28 cellular contexts compared by ENCODE assay signal in genomic region chr1:20836230-20836629, GRCh38. TPM values are rescaled to one million over a fixed set of nuclear protein-coding genes. Genes with fewer than 3 reads are reported as not detected.
DNase-seq lines count a peak whose midpoint lies in the region; ATAC-seq, FAIRE-seq and TF ChIP-seq lines count a peak whose summit lies in the region.
"Had no signal": no experiment of that assay in that cellular context is flagged by ENCODE, and none has a peak within 500 bp of the region (broad histone marks: within the 10 kb centered on the region; RNA-seq: fewer than 3 reads in every experiment).

No MANE protein-coding gene starts in this region.

- H3K23me2 ChIP-seq in H1 (ENCODE audit: low read depth, low read length) = no peaks in the 10 kb centered on the region

- H2AK5ac ChIP-seq in H1 (ENCODE audit: low read depth, low read length) = no peak overlapping the region

- no peaks in the 10 kb centered on the region for H3K27me3 ChIP-seq in H1 (replicated peaks in 1 of 4; ENCODE audit: control insufficient read depth in 3 of 4, extremely low read depth in 1 of 4, insufficient read depth in 3 of 4, low read length in 3 of 4)
- H3K27me3 ChIP-seq: BLaER1 treated with 17β-estradiol and CSF1 and Interleukin-3, amounts not matched to agents 10 nM and 100 nM had no signal

- H4K8ac ChIP-seq in H1 (ENCODE audit: extremely low read depth, insufficient read depth, low read length) = no peak overlapping the region

- TF ChIP-seq EP300 in H1 (IDR thresholded peaks at IDR 0.05; ENCODE audit: borderline replicate concordance in 1 of 2, low read depth in 2 of 2, low read length in 2 of 2) = no peak

- WGBS in H1 (ENCODE audit: extremely low coverage in 1 of 2, insufficient coverage in 1 of 2, insufficient read length in 1 of 2, insufficient replicate concordance in 2 of 2, low coverage in 1 of 2, low lambda C conversion rate in 2 of 2, missing lambda C conversion rate in 1 of 2), 2 experiments = 99% methylated on average over 4 of the region's 4 CpGs; no CpG with 5 or more reads in 1 of the 2 experiments

- H2BK15ac ChIP-seq in H1 (ENCODE audit: low read length) = no peak overlapping the region

- no peaks in the 10 kb centered on the region for H3K79me2 ChIP-seq in H1 (ENCODE audit: control insufficient read depth in 1 of 2, insufficient read depth in 2 of 2, low read length in 2 of 2)

- intact Hi-C loops in activated naive CD4-positive, alpha-beta T cell treated with anti-CD3 and anti-CD28 coated beads for 36 hours (cut with micrococcal nuclease) = no loop called here

- H3K27ac Mint-ChIP-seq in activated naive CD4-positive, alpha-beta T cell treated with anti-CD3 and anti-CD28 coated beads, Interleukin-2, amount 50 U/mL, for 24 hours = peak overlapping the region; percentile 55
- H3K27ac Mint-ChIP-seq in activated naive CD4-positive, alpha-beta T cell treated with anti-CD3 and anti-CD28 coated beads for 36 hours = no peak overlapping the region
- H3K27ac Mint-ChIP-seq in WTC11 = no peak overlapping the region
- H3K27ac Mint-ChIP-seq: B cell; CD4-positive, alpha-beta T cell; CD8-positive, alpha-beta T cell had no signal

- POLR2A ChIA-PET in HEK293 (lab: Yijun Ruan, JAX) = no interaction called here
- POLR2A ChIA-PET in WTC11 (lab: Charles Lee) = no interaction called here
- POLR2A ChIA-PET in H1 (lab: Charles Lee; ENCODE audit: partially characterized antibody) = interaction anchor here (1.3 kb wide), 1 partner anchor 49 kb away, joined by 3 read pairs; the partner anchor contains the start of gene HP1BP3

- H2AFZ ChIP-seq in H1 (ENCODE audit: low read length) = no peak overlapping the region

- H3K36me3 ChIP-seq in HEK293 (ENCODE audit: control insufficient read depth in 2 of 2, insufficient read depth in 1 of 2, low read length in 2 of 2) (peaks cover 4 to 58% of the 10 kb centered on the region in 2 experiments; a peak in 2 of 3 replicates), H1 (ENCODE audit: control insufficient read depth in 2 of 4, insufficient read depth in 4 of 4, low read length in 3 of 4) (peaks cover 0 to 12% (median 0%) of the 10 kb centered on the region in 4 experiments; a peak in 1 of 8 replicates)

- H3K4me1 ChIP-seq in HEK293 (ENCODE audit: control insufficient read depth, insufficient read depth, low read length) (no peaks in the 10 kb centered on the region), H1 (replicated peaks in 1 of 4; ENCODE audit: control insufficient read depth in 3 of 4, insufficient read depth in 4 of 4, low read length in 3 of 4) (no peaks in the 10 kb centered on the region)
- H3K4me1 ChIP-seq: Caco-2 had no signal

- DNase-seq in activated naive CD4-positive, alpha-beta T cell treated with anti-CD3 and anti-CD28 coated beads for 36 hours = no peak
- DNase-seq in WTC11 (ENCODE audit: low spot score) (no peak), H1 (ENCODE audit: low read depth in 1 of 2, low spot score in 2 of 2) (no peak), glomerular visceral epithelial cell (ENCODE audit: extremely low spot score) (no peak), DMS114 treated with DMSO at 0.1 percent for 48 hours (lab: John Stamatoyannopoulos, UW; ENCODE audit: unreplicated experiment) (no peak), pons (ENCODE audit: low spot score) (no peak)
- DNase-seq: AML-193; Caco-2; Calu3; CD4-positive, alpha-beta T cell; CD8-positive, alpha-beta T cell; DMS153; DMS53; DMS79; DND-41; EL; GDM1 had no signal

- no peak overlapping the region for H4K5ac ChIP-seq in H1 (ENCODE audit: insufficient read length, low read depth, low read length)

- no peak for FAIRE-seq in H1 (lab: Jason Lieb, UNC)
- FAIRE-seq: A549, D721Med, GM12878, GM12892, GM18507 had no signal

- H3K27ac ChIP-seq in HEK293 (ENCODE audit: extremely low read depth, low read depth, low read length) = no peak overlapping the region
- H3K27ac ChIP-seq in H1 (ENCODE audit: low read depth, low read length) = no peak overlapping the region
- H3K27ac ChIP-seq: 22Rv1; BLaER1 treated with 17β-estradiol and CSF1 and Interleukin-3, amounts not matched to agents 10 nM and 100 nM; C4-2B had no signal

- no peak overlapping the region for H3K4ac ChIP-seq in H1 (replicated peaks; ENCODE audit: insufficient read length, low read depth, low read length)

- H3K9me3 Mint-ChIP-seq in activated naive CD4-positive, alpha-beta T cell treated with anti-CD3 and anti-CD28 coated beads, Interleukin-2, amount 50 U/mL, for 24 hours = peaks cover 4% of the 10 kb centered on the region
- H3K9me3 Mint-ChIP-seq in activated naive CD4-positive, alpha-beta T cell treated with anti-CD3 and anti-CD28 coated beads for 36 hours = no peaks in the 10 kb centered on the region
- H3K9me3 Mint-ChIP-seq in WTC11 = 0 out of 2 replicates have a peak, but pooled peaks cover 5% of the 10 kb centered on the region
- H3K9me3 Mint-ChIP-seq: CD4-positive, alpha-beta T cell; CD8-positive, alpha-beta T cell had no signal

- TF ChIP-seq CTCF in HEK293 (tag by site-specific recombination; IDR thresholded peaks at IDR 0.05) (no peak), WTC11 (IDR thresholded peaks at IDR 0.05) (no peak), H1 (IDR thresholded peaks at IDR 0.05; ENCODE audit: control extremely low read depth in 1 of 3, insufficient read depth in 1 of 3, low read depth in 1 of 3, low read length in 3 of 3) (no peak)

- H3K9ac ChIP-seq in H1 (replicated peaks in 1 of 4; ENCODE audit: extremely low read depth in 1 of 4, low read depth in 3 of 4, low read length in 3 of 4) = no peak overlapping the region
- H3K9ac ChIP-seq: BLaER1 treated with 17β-estradiol and CSF1 and Interleukin-3, amounts not matched to agents 10 nM and 100 nM had no signal

- no peak overlapping the region for H2BK5ac ChIP-seq in H1 (ENCODE audit: low read depth, low read length)

- no peak overlapping the region for H3K14ac ChIP-seq in H1 (ENCODE audit: insufficient read length)

- CTCF ChIA-PET in activated naive CD4-positive, alpha-beta T cell treated with anti-CD3 and anti-CD28 coated beads for 36 hours (lab: Charles Lee) = no interaction called here
- CTCF ChIA-PET in HEK293 (lab: Yijun Ruan, JAX) = interaction anchor here (1.7 kb wide), 1 partner anchor 359 kb away, joined by 6 read pairs; no protein-coding TSS in a partner anchor
- CTCF ChIA-PET in WTC11 (lab: Charles Lee) = no interaction called here
- CTCF ChIA-PET in H1 (lab: Charles Lee; ENCODE audit: partially characterized antibody) = no interaction called here

- H4K20me1 ChIP-seq in H1 (replicated peaks in 1 of 2; ENCODE audit: control insufficient read depth in 1 of 2, insufficient read depth in 2 of 2, low read length in 2 of 2) = no peaks in the 10 kb centered on the region
- H4K20me1 ChIP-seq: BLaER1 treated with 17β-estradiol and CSF1 and Interleukin-3, amounts not matched to agents 10 nM and 100 nM had no signal

- H3K4me3 Mint-ChIP-seq in activated naive CD4-positive, alpha-beta T cell treated with anti-CD3 and anti-CD28 coated beads, Interleukin-2, amount 50 U/mL, for 24 hours = no peak overlapping the region
- no peak overlapping the region for H3K4me3 Mint-ChIP-seq in activated naive CD4-positive, alpha-beta T cell treated with anti-CD3 and anti-CD28 coated beads for 36 hours
- no peak overlapping the region for H3K4me3 Mint-ChIP-seq in WTC11
- H3K4me3 Mint-ChIP-seq: B cell; CD4-positive, alpha-beta T cell; CD8-positive, alpha-beta T cell had no signal

- no peak overlapping the region for H4K91ac ChIP-seq in H1 (replicated peaks; ENCODE audit: insufficient read length, low read length)

- H3K27me3 Mint-ChIP-seq in activated naive CD4-positive, alpha-beta T cell treated with anti-CD3 and anti-CD28 coated beads, Interleukin-2, amount 50 U/mL, for 24 hours = no peaks in the 10 kb centered on the region
- H3K27me3 Mint-ChIP-seq in activated naive CD4-positive, alpha-beta T cell treated with anti-CD3 and anti-CD28 coated beads for 36 hours (ENCODE audit: low read depth) = no peaks in the 10 kb centered on the region
- H3K27me3 Mint-ChIP-seq in WTC11 (ENCODE audit: low read depth) = no peaks in the 10 kb centered on the region
- H3K27me3 Mint-ChIP-seq: B cell; CD4-positive, alpha-beta T cell had no signal

- H3K18ac ChIP-seq in H1 (ENCODE audit: extremely low read depth, low read length) = no peak overlapping the region

- H3K79me1 ChIP-seq in H1 (ENCODE audit: low read depth, low read length) = no peaks in the 10 kb centered on the region

- peaks cover 23% of the 10 kb centered on the region for H3K36me3 Mint-ChIP-seq in activated naive CD4-positive, alpha-beta T cell treated with anti-CD3 and anti-CD28 coated beads, Interleukin-2, amount 50 U/mL, for 24 hours
- peaks cover 23% of the 10 kb centered on the region for H3K36me3 Mint-ChIP-seq in activated naive CD4-positive, alpha-beta T cell treated with anti-CD3 and anti-CD28 coated beads for 36 hours (ENCODE audit: low read depth)
- H3K36me3 Mint-ChIP-seq in WTC11 = peaks cover 40% of the 10 kb centered on the region

- no peak overlapping the region for H2BK20ac ChIP-seq in H1 (ENCODE audit: low read length)

- TF ChIP-seq POLR2A in H1 (IDR thresholded peaks at IDR 0.05; ENCODE audit: control extremely low read depth in 1 of 2, low read depth in 2 of 2, low read length in 2 of 2) = no peak

- no peak overlapping the region for H2BK12ac ChIP-seq in H1 (ENCODE audit: low read depth, low read length)

- H3K23ac ChIP-seq in H1 (ENCODE audit: insufficient read length) = no peak overlapping the region

- TF ChIP-seq RAD21 in H1 (IDR thresholded peaks at IDR 0.05 in 1 of 2, conservative IDR thresholded peaks at IDR 0.05 in 1 of 2; ENCODE audit: low read depth in 2 of 2, low read length in 2 of 2) = no peak

- no peak overlapping the region for H3K56ac ChIP-seq in H1 (replicated peaks; ENCODE audit: insufficient read length, low read depth, low read length)

- no peak overlapping the region for H3K4me2 ChIP-seq in H1 (ENCODE audit: insufficient read depth in 1 of 2, low read depth in 2 of 2, low read length in 2 of 2)
- H3K4me2 ChIP-seq: A549; BLaER1 treated with 17β-estradiol and CSF1 and Interleukin-3, amounts not matched to agents 10 nM and 100 nM had no signal

- no peak for ATAC-seq in WTC11
- ATAC-seq: A549; CD8-positive, alpha-beta T cell; GM12878 had no signal

- H3K4me3 ChIP-seq in HEK293 (ENCODE audit: low read depth, low read length) (no peak overlapping the region), H1 (ENCODE audit: extremely low read depth in 1 of 4, insufficient read depth in 2 of 4, low read depth in 3 of 4, low read length in 4 of 4) (no peak overlapping the region)
- H3K4me3 ChIP-seq: A549; BLaER1 treated with 17β-estradiol and CSF1 and Interleukin-3, amounts not matched to agents 10 nM and 100 nM; GM12878 had no signal

- H2BK120ac ChIP-seq in H1 (replicated peaks; ENCODE audit: low read depth, low read length) = no peak overlapping the region

- H3K9me3 ChIP-seq in HEK293 (ENCODE audit: control insufficient read depth, insufficient read depth, low read depth, low read length) (no peaks in the 10 kb centered on the region), H1 (ENCODE audit: insufficient read depth in 2 of 2, low read depth in 1 of 2, low read length in 1 of 2) (no peaks in the 10 kb centered on the region)
- H3K9me3 ChIP-seq: Caco-2 had no signal

- H3K4me1 Mint-ChIP-seq in activated naive CD4-positive, alpha-beta T cell treated with anti-CD3 and anti-CD28 coated beads, Interleukin-2, amount 50 U/mL, for 24 hours = no peaks in the 10 kb centered on the region
- H3K4me1 Mint-ChIP-seq in activated naive CD4-positive, alpha-beta T cell treated with anti-CD3 and anti-CD28 coated beads for 36 hours (ENCODE audit: low read depth) = no peaks in the 10 kb centered on the region
- H3K4me1 Mint-ChIP-seq in WTC11 = no peaks in the 10 kb centered on the region
- H3K4me1 Mint-ChIP-seq: B cell had no signal

RNA-seq across cellular contexts. Expression of gene HP1BP3, which starts 49.1 kb away (rescaled TPM):
- 100 to 1,000 TPM; 226 to 240 TPM for total RNA-seq in activated naive CD4-positive, alpha-beta T cell treated with anti-CD3 and anti-CD28 coated beads for 36 hours
- total RNA-seq in WTC11 (2021) = 121 to 140 TPM (median 132 TPM) in 3 replicates
- total RNA-seq in H1 (2021; fragmentation: NEBNext Ultra II Directional; extraction: Animal tissue kit (Norgen Biotek cat#: 25700)) = 121 and 125 TPM in 2 replicates
- 47.4 and 47.6 TPM in 2 replicates for polyA plus RNA-seq in H1 (2011; rRNA removed)
- 77.7 TPM for polyA plus RNA-seq in H1 (2011; cell fraction: cytosol; rRNA removed)
- 62.1 TPM for polyA plus RNA-seq in H1 (2011; cell fraction: nucleus; rRNA removed)
- 73.1 to 95.8 TPM (median 92.7 TPM) in 4 replicates for polyA plus RNA-seq in H1 (2012, experiment 1 of 2)
- polyA plus RNA-seq in H1 (2012, experiment 2 of 2) = 13.5 TPM
- polyA plus RNA-seq in H1 (2013, experiment 1 of 2) = 74.0 TPM
- polyA plus RNA-seq in H1 (2013, experiment 2 of 2) = 71.2 TPM
- 43.7 and 53.5 TPM in 2 replicates for polyA minus RNA-seq in H1 (2011; rRNA and poly(A)+ RNA removed)
- 42.9 TPM for polyA minus RNA-seq in H1 (2011; cell fraction: cytosol; rRNA and poly(A)+ RNA removed)
- polyA minus RNA-seq in H1 (2011; cell fraction: nucleus; rRNA and poly(A)+ RNA removed) = 113 TPM
